Comparison of ENCODE assay signal across 1 cellular context in the genomic region with DNA sequence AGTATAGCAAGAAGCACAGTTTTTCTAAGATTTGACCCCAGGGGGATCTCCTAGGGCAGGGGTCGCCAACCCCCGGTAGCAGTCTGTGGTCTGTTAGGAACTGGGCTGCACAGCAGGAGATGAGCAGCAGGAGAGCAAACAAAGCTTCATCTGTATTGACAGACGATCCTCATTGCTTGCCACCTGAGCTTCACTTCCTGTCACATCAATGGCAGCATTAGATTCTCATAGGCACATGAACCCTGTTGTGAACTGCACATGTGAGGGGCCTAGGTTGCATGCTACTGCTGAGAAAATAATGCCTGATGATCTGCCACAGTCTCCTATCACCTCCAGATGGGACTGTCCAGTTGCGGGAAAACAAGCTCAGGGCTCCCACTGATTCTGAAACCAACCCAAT.
TF ChIP-seq lines count a peak whose summit lies in the region.

No MANE protein-coding gene starts in this region.

TF ChIP-seq in HepG2, 621 proteins besides CTCF, POLR2A, EP300 and RAD21 (continued from another document and continues in another):
- TF ChIP-seq ZNF350 (CRISPR knock-in tag; IDR thresholded peaks at IDR 0.05; ENCODE audit: borderline replicate concordance, low read depth) = no peak; the same call in 1 of the 2 replicates
- no peak for TF ChIP-seq ZSCAN29 (CRISPR knock-in tag; conservative IDR thresholded peaks at IDR 0.05)
- no peak for TF ChIP-seq NFE2L1 (CRISPR knock-in tag; IDR thresholded peaks at IDR 0.05; ENCODE audit: borderline replicate concordance)
- no peak for TF ChIP-seq PCBP1 (IDR thresholded peaks at IDR 0.05; ENCODE audit: borderline replicate concordance, low read depth, low read length)
- TF ChIP-seq, protein P1, sequence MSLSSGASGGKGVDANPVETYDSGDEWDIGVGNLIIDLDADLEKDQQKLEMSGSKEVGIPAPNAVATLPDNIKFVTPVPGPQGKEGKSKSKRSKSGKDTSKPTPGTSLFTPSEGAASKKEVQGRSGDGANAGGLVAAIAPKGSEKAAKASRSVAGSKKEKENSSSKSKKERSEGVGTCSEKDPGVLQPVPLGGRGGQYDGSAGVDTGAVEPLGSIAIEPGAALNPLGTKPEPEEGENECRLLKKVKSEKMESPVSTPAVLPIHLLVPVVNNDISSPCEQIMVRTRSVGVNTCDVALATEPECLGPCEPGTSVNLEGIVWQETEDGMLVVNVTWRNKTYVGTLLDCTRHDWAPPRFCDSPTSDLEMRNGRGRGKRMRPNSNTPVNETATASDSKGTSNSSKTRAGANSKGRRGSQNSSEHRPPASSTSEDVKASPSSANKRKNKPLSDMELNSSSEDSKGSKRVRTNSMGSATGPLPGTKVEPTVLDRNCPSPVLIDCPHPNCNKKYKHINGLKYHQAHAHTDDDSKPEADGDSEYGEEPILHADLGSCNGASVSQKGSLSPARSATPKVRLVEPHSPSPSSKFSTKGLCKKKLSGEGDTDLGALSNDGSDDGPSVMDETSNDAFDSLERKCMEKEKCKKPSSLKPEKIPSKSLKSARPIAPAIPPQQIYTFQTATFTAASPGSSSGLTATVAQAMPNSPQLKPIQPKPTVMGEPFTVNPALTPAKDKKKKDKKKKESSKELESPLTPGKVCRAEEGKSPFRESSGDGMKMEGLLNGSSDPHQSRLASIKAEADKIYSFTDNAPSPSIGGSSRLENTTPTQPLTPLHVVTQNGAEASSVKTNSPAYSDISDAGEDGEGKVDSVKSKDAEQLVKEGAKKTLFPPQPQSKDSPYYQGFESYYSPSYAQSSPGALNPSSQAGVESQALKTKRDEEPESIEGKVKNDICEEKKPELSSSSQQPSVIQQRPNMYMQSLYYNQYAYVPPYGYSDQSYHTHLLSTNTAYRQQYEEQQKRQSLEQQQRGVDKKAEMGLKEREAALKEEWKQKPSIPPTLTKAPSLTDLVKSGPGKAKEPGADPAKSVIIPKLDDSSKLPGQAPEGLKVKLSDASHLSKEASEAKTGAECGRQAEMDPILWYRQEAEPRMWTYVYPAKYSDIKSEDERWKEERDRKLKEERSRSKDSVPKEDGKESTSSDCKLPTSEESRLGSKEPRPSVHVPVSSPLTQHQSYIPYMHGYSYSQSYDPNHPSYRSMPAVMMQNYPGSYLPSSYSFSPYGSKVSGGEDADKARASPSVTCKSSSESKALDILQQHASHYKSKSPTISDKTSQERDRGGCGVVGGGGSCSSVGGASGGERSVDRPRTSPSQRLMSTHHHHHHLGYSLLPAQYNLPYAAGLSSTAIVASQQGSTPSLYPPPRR (CRISPR knock-in tag; IDR thresholded peaks at IDR 0.05; ENCODE audit: borderline replicate concordance) = peak; percentile 79; the same call in 1 of the 2 replicates
- TF ChIP-seq ZNF615 (CRISPR knock-in tag; IDR thresholded peaks at IDR 0.05; ENCODE audit: borderline replicate concordance) = no peak
- no peak for TF ChIP-seq HES4 (CRISPR knock-in tag; IDR thresholded peaks at IDR 0.05; ENCODE audit: borderline replicate concordance)
- TF ChIP-seq ZNF703 (CRISPR knock-in tag; IDR thresholded peaks at IDR 0.05; ENCODE audit: borderline replicate concordance) = no peak
- TF ChIP-seq RELA (CRISPR knock-in tag; IDR thresholded peaks at IDR 0.05) = no peak
- TF ChIP-seq HNRNPLL (IDR thresholded peaks at IDR 0.05; ENCODE audit: low read depth, low read length, poor library complexity, severe bottlenecking) = no peak
- peak; percentile 49; the same call in 1 of the 2 replicates for TF ChIP-seq ISL2 (CRISPR knock-in tag; IDR thresholded peaks at IDR 0.05)
- peak; percentile 74; the same call in 1 of the 2 replicates for TF ChIP-seq ESRRA (CRISPR knock-in tag; IDR thresholded peaks at IDR 0.05; ENCODE audit: low read depth)
- no peak; the same call in 1 of the 2 replicates for TF ChIP-seq KLF11 (CRISPR knock-in tag; IDR thresholded peaks at IDR 0.05)
- TF ChIP-seq, protein P2, sequence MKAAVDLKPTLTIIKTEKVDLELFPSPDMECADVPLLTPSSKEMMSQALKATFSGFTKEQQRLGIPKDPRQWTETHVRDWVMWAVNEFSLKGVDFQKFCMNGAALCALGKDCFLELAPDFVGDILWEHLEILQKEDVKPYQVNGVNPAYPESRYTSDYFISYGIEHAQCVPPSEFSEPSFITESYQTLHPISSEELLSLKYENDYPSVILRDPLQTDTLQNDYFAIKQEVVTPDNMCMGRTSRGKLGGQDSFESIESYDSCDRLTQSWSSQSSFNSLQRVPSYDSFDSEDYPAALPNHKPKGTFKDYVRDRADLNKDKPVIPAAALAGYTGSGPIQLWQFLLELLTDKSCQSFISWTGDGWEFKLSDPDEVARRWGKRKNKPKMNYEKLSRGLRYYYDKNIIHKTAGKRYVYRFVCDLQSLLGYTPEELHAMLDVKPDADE (CRISPR knock-in tag; IDR thresholded peaks at IDR 0.05) = no peak
- TF ChIP-seq PHF5A (CRISPR knock-in tag; IDR thresholded peaks at IDR 0.05; ENCODE audit: low read depth, unreplicated experiment) = no peak
- TF ChIP-seq EEA1 (CRISPR knock-in tag; IDR thresholded peaks at IDR 0.05; ENCODE audit: borderline replicate concordance) = no peak
- no peak for TF ChIP-seq JARID2 (CRISPR knock-in tag; IDR thresholded peaks at IDR 0.05; ENCODE audit: insufficient replicate concordance)
- no peak for TF ChIP-seq ZNF552 (CRISPR knock-in tag; IDR thresholded peaks at IDR 0.05; ENCODE audit: borderline replicate concordance)
- TF ChIP-seq CHCHD3 (CRISPR knock-in tag; IDR thresholded peaks at IDR 0.05) = no peak
- TF ChIP-seq RFXAP (CRISPR knock-in tag; IDR thresholded peaks at IDR 0.05; ENCODE audit: borderline replicate concordance) = 0 out of 2 replicates have a peak, but pooled peaks have one; percentile 30
- TF ChIP-seq FOXK1 (CRISPR knock-in tag; IDR thresholded peaks at IDR 0.05; ENCODE audit: borderline replicate concordance, low read depth) = peak; percentile 77
- TF ChIP-seq, protein P3, sequence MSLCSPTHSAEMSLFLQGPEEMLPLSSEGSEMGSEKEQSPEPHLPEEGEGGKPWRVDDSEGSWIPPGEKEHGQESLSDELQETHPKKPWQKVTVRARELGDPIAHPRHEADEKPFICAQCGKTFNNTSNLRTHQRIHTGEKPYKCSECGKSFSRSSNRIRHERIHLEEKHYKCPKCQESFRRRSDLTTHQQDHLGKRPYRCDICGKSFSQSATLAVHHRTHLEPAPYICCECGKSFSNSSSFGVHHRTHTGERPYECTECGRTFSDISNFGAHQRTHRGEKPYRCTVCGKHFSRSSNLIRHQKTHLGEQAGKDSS (CRISPR knock-in tag; IDR thresholded peaks at IDR 0.05; ENCODE audit: borderline replicate concordance, low read depth) = peak; percentile 89
- TF ChIP-seq ZNF800 (CRISPR knock-in tag; IDR thresholded peaks at IDR 0.05) = peak; percentile 71; the same call in 1 of the 2 replicates
- TF ChIP-seq GMEB2 (CRISPR knock-in tag; IDR thresholded peaks at IDR 0.05; ENCODE audit: low read depth) = no peak
- TF ChIP-seq, protein P4, sequence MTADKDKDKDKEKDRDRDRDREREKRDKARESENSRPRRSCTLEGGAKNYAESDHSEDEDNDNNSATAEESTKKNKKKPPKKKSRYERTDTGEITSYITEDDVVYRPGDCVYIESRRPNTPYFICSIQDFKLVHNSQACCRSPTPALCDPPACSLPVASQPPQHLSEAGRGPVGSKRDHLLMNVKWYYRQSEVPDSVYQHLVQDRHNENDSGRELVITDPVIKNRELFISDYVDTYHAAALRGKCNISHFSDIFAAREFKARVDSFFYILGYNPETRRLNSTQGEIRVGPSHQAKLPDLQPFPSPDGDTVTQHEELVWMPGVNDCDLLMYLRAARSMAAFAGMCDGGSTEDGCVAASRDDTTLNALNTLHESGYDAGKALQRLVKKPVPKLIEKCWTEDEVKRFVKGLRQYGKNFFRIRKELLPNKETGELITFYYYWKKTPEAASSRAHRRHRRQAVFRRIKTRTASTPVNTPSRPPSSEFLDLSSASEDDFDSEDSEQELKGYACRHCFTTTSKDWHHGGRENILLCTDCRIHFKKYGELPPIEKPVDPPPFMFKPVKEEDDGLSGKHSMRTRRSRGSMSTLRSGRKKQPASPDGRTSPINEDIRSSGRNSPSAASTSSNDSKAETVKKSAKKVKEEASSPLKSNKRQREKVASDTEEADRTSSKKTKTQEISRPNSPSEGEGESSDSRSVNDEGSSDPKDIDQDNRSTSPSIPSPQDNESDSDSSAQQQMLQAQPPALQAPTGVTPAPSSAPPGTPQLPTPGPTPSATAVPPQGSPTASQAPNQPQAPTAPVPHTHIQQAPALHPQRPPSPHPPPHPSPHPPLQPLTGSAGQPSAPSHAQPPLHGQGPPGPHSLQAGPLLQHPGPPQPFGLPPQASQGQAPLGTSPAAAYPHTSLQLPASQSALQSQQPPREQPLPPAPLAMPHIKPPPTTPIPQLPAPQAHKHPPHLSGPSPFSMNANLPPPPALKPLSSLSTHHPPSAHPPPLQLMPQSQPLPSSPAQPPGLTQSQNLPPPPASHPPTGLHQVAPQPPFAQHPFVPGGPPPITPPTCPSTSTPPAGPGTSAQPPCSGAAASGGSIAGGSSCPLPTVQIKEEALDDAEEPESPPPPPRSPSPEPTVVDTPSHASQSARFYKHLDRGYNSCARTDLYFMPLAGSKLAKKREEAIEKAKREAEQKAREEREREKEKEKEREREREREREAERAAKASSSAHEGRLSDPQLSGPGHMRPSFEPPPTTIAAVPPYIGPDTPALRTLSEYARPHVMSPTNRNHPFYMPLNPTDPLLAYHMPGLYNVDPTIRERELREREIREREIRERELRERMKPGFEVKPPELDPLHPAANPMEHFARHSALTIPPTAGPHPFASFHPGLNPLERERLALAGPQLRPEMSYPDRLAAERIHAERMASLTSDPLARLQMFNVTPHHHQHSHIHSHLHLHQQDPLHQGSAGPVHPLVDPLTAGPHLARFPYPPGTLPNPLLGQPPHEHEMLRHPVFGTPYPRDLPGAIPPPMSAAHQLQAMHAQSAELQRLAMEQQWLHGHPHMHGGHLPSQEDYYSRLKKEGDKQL (CRISPR knock-in tag; IDR thresholded peaks at IDR 0.05; ENCODE audit: low read depth) = no peak
- no peak for TF ChIP-seq MED13 (CRISPR knock-in tag; IDR thresholded peaks at IDR 0.05)
- no peak for TF ChIP-seq HOXA5 (CRISPR knock-in tag; IDR thresholded peaks at IDR 0.05)
- TF ChIP-seq CBFB (CRISPR knock-in tag; IDR thresholded peaks at IDR 0.05) = no peak
- TF ChIP-seq, protein P5, sequence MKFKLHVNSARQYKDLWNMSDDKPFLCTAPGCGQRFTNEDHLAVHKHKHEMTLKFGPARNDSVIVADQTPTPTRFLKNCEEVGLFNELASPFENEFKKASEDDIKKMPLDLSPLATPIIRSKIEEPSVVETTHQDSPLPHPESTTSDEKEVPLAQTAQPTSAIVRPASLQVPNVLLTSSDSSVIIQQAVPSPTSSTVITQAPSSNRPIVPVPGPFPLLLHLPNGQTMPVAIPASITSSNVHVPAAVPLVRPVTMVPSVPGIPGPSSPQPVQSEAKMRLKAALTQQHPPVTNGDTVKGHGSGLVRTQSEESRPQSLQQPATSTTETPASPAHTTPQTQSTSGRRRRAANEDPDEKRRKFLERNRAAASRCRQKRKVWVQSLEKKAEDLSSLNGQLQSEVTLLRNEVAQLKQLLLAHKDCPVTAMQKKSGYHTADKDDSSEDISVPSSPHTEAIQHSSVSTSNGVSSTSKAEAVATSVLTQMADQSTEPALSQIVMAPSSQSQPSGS (CRISPR knock-in tag; IDR thresholded peaks at IDR 0.05) = no peak
